ENCODE assay signal across 15 cellular contexts in the genomic region with DNA sequence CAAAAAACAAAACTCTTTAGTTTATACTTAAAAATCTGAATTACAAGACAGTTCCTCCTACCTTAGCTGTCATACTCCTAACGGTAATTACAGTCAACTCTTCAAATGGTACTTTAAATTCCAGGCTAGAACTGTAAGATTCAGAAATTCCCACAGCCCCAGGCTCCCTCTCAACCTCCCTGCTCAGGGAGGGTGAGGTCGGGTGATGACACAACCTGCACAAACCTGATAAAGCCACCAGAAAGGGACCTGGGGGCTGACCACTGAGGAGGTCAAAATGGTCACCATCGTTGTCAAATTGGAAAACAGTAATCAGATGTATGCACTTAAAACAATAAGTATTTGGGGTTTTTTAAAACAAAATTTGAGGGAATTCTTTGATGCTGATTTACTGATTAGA. TPM values are rescaled to one million over a fixed set of nuclear protein-coding genes. Genes with fewer than 3 reads are reported as not detected.
"Had no signal": no experiment of that assay in that cellular context is flagged by ENCODE, and none has a peak within 500 bp of the region (broad histone marks: within the 10 kb centered on the region; RNA-seq: fewer than 3 reads in every experiment).

No MANE protein-coding gene starts in this region.

- H3K4me1 ChIP-seq: colonic mucosa, foreskin keratinocyte had no signal

- ATAC-seq: foreskin keratinocyte, left lobe of liver had no signal

- H3K27ac ChIP-seq: colonic mucosa, foreskin keratinocyte, hepatocyte, skin epidermis had no signal

- DNase-seq: colonic mucosa; dermis blood vessel endothelial cell; erythroblast; foreskin keratinocyte; mammary epithelial cell; midbrain; naive B cell; nephron progenitor cell; sigmoid colon; stimulated activated CD4-positive, alpha-beta T cell treated with anti-CD3 and anti-CD28 coated beads, Interleukin-12 subunit alpha, Interleukin-12 subunit beta, amount 100 ng/mL, for 4 hours; stimulated activated naive CD4-positive, alpha-beta T cell treated with Interleukin-2 at 50 U/mL for 16 hours had no signal

- H3K4me2 ChIP-seq: hepatocyte had no signal

- H3K27me3 ChIP-seq: colonic mucosa, foreskin keratinocyte, hepatocyte, sigmoid colon had no signal

- H3K4me3 ChIP-seq: colonic mucosa, hepatocyte, sigmoid colon, skin epidermis had no signal

- H2AFZ ChIP-seq: hepatocyte had no signal

- H3K9me3 ChIP-seq: colonic mucosa, sigmoid colon had no signal

- H3K36me3 ChIP-seq: colonic mucosa, sigmoid colon had no signal

- H3K79me2 ChIP-seq: hepatocyte had no signal

RNA-seq across cellular contexts. Expression of gene SLC22A1, which starts 52.2 kb away (rescaled TPM):
- total RNA-seq: endothelial cell of umbilical vein had no signal
